8 cellular contexts compared by ENCODE assay signal in genomic region chr10:92757066-92757716, GRCh38.
DNase-seq lines count a peak whose midpoint lies in the region; ATAC-seq and TF ChIP-seq lines count a peak whose summit lies in the region.

No MANE protein-coding gene starts in this region.

- intact Hi-C loops in colonic mucosa (cut with DNase I) (no loop called here), right lobe of liver (cut with DNase I) (no loop called here)

- no peaks in the 10 kb centered on the region for H3K36me3 ChIP-seq in colonic mucosa
- H3K36me3 ChIP-seq in right lobe of liver = no peaks in the 10 kb centered on the region
- no peaks in the 10 kb centered on the region for H3K36me3 ChIP-seq in thoracic aorta

- 39% methylated on average over 8 of the region's 8 CpGs for WGBS in right lobe of liver (ENCODE audit: insufficient coverage, low coverage, low lambda C conversion rate, missing lambda C conversion rate)

- no peak overlapping the region for H3K9ac ChIP-seq in colonic mucosa (ENCODE audit: low read depth in 2 of 2, low read length in 2 of 2)

- H3K4me1 ChIP-seq in colonic mucosa (peaks cover 7% of the 10 kb centered on the region), right lobe of liver (no peaks in the 10 kb centered on the region), thoracic aorta (ENCODE audit: control insufficient read depth in 1 of 2, low read depth in 2 of 2) (peaks cover 21 to 44% of the 10 kb centered on the region in 2 donors)

- DNase-seq in NCI-H446 (lab: John Stamatoyannopoulos, UW) (peak; percentile 4), NCI-H446 treated with DMSO at 0.1 percent for 48 hours (lab: John Stamatoyannopoulos, UW) (no peak), NB4 (ENCODE audit: low read depth) (peak; percentile 98), colonic mucosa (peak; percentile 72), right lobe of liver (peak; percentile 75 to 79 (median 75)), thoracic aorta (ENCODE audit: low spot score) (peak; percentile 82), NCI-H524 (lab: John Stamatoyannopoulos, UW) (no peak)

- H3K27ac ChIP-seq in colonic mucosa (peak overlapping the region; percentile 48), right lobe of liver (peak overlapping the region in 2 of 3 donors; percentile 15 to 34), thoracic aorta (peak overlapping the region; percentile 82 to 86)

- H3K9me3 ChIP-seq in colonic mucosa (no peaks in the 10 kb centered on the region), right lobe of liver (no peaks in the 10 kb centered on the region), thoracic aorta (no peaks in the 10 kb centered on the region)

- H3K4me3 ChIP-seq in NB4 (ENCODE audit: low read depth, low read length) = peak overlapping the region; percentile 53
- H3K4me3 ChIP-seq in colonic mucosa = no peak overlapping the region
- H3K4me3 ChIP-seq in right lobe of liver = no peak overlapping the region
- peak overlapping the region; percentile 8 for H3K4me3 ChIP-seq in thoracic aorta

- TF ChIP-seq CTCF in NB4 (IDR thresholded peaks at IDR 0.05; ENCODE audit: low read depth, low read length) = peak; percentile 36
- TF ChIP-seq CTCF in colonic mucosa (IDR thresholded peaks at IDR 0.05) = no peak
- TF ChIP-seq CTCF in right lobe of liver (IDR thresholded peaks at IDR 0.05) = peak in 1 of 4 donors; percentile 12
- peak; percentile 22 for TF ChIP-seq CTCF in thoracic aorta (IDR thresholded peaks at IDR 0.05)

- ATAC-seq in HG02759 (IDR thresholded peaks at IDR 0.05; ENCODE audit: unreplicated experiment) (peak; percentile 74), right lobe of liver (peak; percentile 77 to 82 (median 80)), thoracic aorta (ENCODE audit: insufficient number of reproducible peaks, low FRiP score, low read depth) (peak; percentile 92)

- H3K27me3 ChIP-seq in colonic mucosa (no peaks in the 10 kb centered on the region), right lobe of liver (no peaks in the 10 kb centered on the region), thoracic aorta (replicated peaks; ENCODE audit: insufficient read depth) (no peaks in the 10 kb centered on the region)

- TF ChIP-seq POLR2A in NB4 (IDR thresholded peaks at IDR 0.05; ENCODE audit: extremely low read depth, insufficient read length) = peak; percentile 35
- no peak for TF ChIP-seq POLR2A in right lobe of liver (IDR thresholded peaks at IDR 0.05)

Comparison
In these comparisons a context has a peak if more than half of its experiments do, and no peak if none do; other contexts are left out.
1. DNase-seq: peak in NCI-H446 (2 of 2), NB4 (single experiment), colonic mucosa (single experiment), right lobe of liver (3 of 3) and thoracic aorta (single experiment); none in NCI-H446 treated with DMSO at 0.1 percent for 48 hours (single experiment) and NCI-H524 (0 of 2).
2. H3K4me3 ChIP-seq: peak in NB4 (single experiment) and thoracic aorta (single experiment); none in colonic mucosa (single experiment) and right lobe of liver (0 of 3).
3. H3K27ac ChIP-seq: peak in every context shown above with its lines; median percentile 84 in thoracic aorta; 48 in colonic mucosa; 24 in right lobe of liver.
4. Peak in every context shown above with its lines, with median percentiles within 50 percentile points of each other: ATAC-seq.